8 cellular contexts compared by ENCODE assay signal in the genomic region with DNA sequence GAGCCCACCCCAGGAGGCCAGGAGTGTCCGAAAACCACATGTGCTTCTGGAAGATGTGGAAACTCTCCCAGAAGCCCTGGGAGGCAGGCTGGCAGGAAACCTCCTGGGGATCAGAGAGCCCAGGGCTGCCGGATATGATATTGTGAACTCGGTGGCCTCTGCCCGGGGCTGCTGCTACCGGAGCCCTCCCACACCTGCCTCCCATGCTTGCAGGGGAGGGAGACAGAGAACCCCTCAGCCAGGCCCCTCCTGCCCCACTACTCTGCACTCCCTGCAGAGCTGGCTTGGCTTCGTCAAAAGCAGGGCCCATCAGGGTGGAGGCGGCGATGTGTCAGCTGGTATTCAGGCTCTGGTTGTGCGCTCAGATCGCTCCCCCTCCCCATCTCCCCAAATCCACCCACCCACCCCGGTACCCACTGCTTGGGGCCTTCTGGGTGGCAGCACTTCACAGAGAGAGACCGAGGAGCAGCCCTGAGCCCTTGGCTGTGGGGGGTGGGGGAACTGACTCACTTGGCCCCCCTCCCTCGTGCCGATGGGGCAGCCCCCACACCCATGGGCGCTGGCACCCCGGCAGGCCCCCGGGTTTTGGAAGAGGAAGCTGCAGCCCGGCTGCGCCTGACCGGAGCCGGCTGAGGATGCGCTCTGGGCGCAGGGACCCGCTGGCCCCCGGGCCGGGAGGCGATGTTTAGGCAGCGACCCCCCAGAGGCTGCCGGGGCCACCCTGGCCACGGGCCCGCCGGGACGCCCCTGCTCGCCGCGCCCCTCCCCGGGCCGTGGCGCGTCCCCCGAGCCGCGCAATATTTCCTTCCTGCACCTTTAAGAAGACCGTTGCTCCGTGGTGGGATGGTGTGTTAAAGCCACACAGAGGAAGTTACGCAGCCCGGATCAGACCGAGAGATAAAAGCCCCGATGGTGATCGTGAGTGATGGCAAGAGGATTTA. TPM values are rescaled to one million over a fixed set of nuclear protein-coding genes. Genes with fewer than 3 reads are reported as not detected.
DNase-seq lines count a peak whose midpoint lies in the region; ATAC-seq and TF ChIP-seq lines count a peak whose summit lies in the region.

No MANE protein-coding gene starts in this region.

- H3K4me3 ChIP-seq in WERI-Rb-1 (ENCODE audit: low read depth, low read length) (peak overlapping the region; percentile 86), mesenchymal stem cell (ENCODE audit: insufficient read depth in 1 of 2, low read depth in 1 of 2, low read length in 2 of 2) (peak overlapping the region; percentile 67 to 74)

- no peaks in the 10 kb centered on the region for H3K79me1 ChIP-seq in mesenchymal stem cell (replicated peaks; ENCODE audit: low read length, poor library complexity, severe bottlenecking)

- H3K4me1 ChIP-seq in mesenchymal stem cell (ENCODE audit: control insufficient read depth, insufficient read depth, low read depth, low read length), result peaks cover 26% of the 10 kb centered on the region

- H3K27ac Mint-ChIP-seq in CD4-positive, alpha-beta T cell, result no peak overlapping the region

- 1% methylated on average over 36 of the region's 50 CpGs for WGBS in mesenchymal stem cell

- H3K18ac ChIP-seq in mesenchymal stem cell (ENCODE audit: low read depth in 1 of 2, low read length in 2 of 2), result peak overlapping the region in 1 of 2 experiments; percentile 47

- H3K9ac ChIP-seq in mesenchymal stem cell (ENCODE audit: low read length), result peak overlapping the region; percentile 64

- POLR2A ChIA-PET in CD4-positive, alpha-beta T cell (lab: Charles Lee), result interaction anchor here (0.6 kb wide), 1 partner anchor 1217 kb away, joined by 3 read pairs; no protein-coding TSS in a partner anchor

- H3K9me3 ChIP-seq in CD4-positive, alpha-beta T cell (ENCODE audit: control insufficient read depth, low read length), result no peaks in the 10 kb centered on the region
- H3K9me3 ChIP-seq in WERI-Rb-1 (ENCODE audit: severe bottlenecking), result peaks cover 2% of the 10 kb centered on the region
- no peaks in the 10 kb centered on the region for H3K9me3 ChIP-seq in mesenchymal stem cell (ENCODE audit: control insufficient read depth, low read length)

- H3K4me1 Mint-ChIP-seq in CD4-positive, alpha-beta T cell (ENCODE audit: low read depth), result peaks cover 16% of the 10 kb centered on the region

- DNase-seq in CD4-positive, alpha-beta T cell, result peak; percentile 26 to 57 (median 36)
- DNase-seq in KBM-7 (peak; percentile 83), WERI-Rb-1 (peak; percentile 95), mesenchymal stem cell (peak; percentile 83), DMS153 (lab: John Stamatoyannopoulos, UW) (no peak)
- DNase-seq in central memory CD4-positive, alpha-beta T cell, result peak; percentile 54
- DNase-seq in stimulated activated CD8-positive, alpha-beta memory T cell treated with anti-CD3 and anti-CD28 coated beads, Interleukin-4, amount 100 ng/mL, for 24 hours (ENCODE audit: low read depth), result peak; percentile 47

- H2AK5ac ChIP-seq in mesenchymal stem cell (ENCODE audit: low read length, severe bottlenecking), result no peak overlapping the region

- H2BK5ac ChIP-seq in mesenchymal stem cell (ENCODE audit: low read depth, low read length, poor library complexity, severe bottlenecking), result no peak overlapping the region

- no peak for TF ChIP-seq CTCF in CD4-positive, alpha-beta T cell (IDR thresholded peaks at IDR 0.05)
- TF ChIP-seq CTCF in WERI-Rb-1 (IDR thresholded peaks at IDR 0.05; ENCODE audit: low read depth, low read length), result no peak

- intact Hi-C loops in CD4-positive, alpha-beta T cell (cut with DNase I, micrococcal nuclease), result loop anchor here in 1 of 2 experiments (10.0 kb wide), 1 partner anchor 396 kb away; no protein-coding TSS in a partner anchor

- peak overlapping the region; percentile 10 for H2AFZ ChIP-seq in mesenchymal stem cell (ENCODE audit: low read depth, low read length)

- no peak overlapping the region for H3K23ac ChIP-seq in mesenchymal stem cell (ENCODE audit: low read length in 2 of 2)

- H2BK120ac ChIP-seq in mesenchymal stem cell (ENCODE audit: low read depth, low read length), result no peak overlapping the region

- H3K4me3 Mint-ChIP-seq in CD4-positive, alpha-beta T cell, result peak overlapping the region; percentile 97

- in situ Hi-C loops in KBM-7 (cut with MboI; ENCODE audit: low pct_unique_long_range_greater_than_20kb, low sequenced_read_pairs), result no loop called here

- CTCF ChIA-PET in CD4-positive, alpha-beta T cell (lab: Charles Lee), result no interaction called here

- H4K91ac ChIP-seq in mesenchymal stem cell (ENCODE audit: low read length), result no peak overlapping the region

- no peak overlapping the region for H3K4ac ChIP-seq in mesenchymal stem cell (ENCODE audit: low read depth in 1 of 2, low read length in 2 of 2)

- peaks cover 44% of the 10 kb centered on the region for H3K27me3 ChIP-seq in CD4-positive, alpha-beta T cell (ENCODE audit: control insufficient read depth, insufficient read depth, low read length)
- H3K27me3 ChIP-seq in WERI-Rb-1 (ENCODE audit: insufficient read depth, low read depth, severe bottlenecking), result no peaks in the 10 kb centered on the region
- H3K27me3 ChIP-seq in mesenchymal stem cell (ENCODE audit: control insufficient read depth in 1 of 2, insufficient read depth in 1 of 2, low read length in 2 of 2), result peaks cover 71 to 80% of the 10 kb centered on the region in 2 experiments

- no peak overlapping the region for H3K14ac ChIP-seq in mesenchymal stem cell (ENCODE audit: low read length in 2 of 2)

- peaks cover 5% of the 10 kb centered on the region for H3K36me3 Mint-ChIP-seq in CD4-positive, alpha-beta T cell (ENCODE audit: low read depth)

- H3K27ac ChIP-seq in CD4-positive, alpha-beta T cell (ENCODE audit: low read depth, low read length), result no peak overlapping the region
- peak overlapping the region; percentile 88 for H3K27ac ChIP-seq in WERI-Rb-1
- no peak overlapping the region for H3K27ac ChIP-seq in mesenchymal stem cell (ENCODE audit: low read length, poor library complexity, severe bottlenecking)

- H2BK15ac ChIP-seq in mesenchymal stem cell (ENCODE audit: low read depth, poor library complexity, severe bottlenecking), result no peak overlapping the region

- no peaks in the 10 kb centered on the region for H3K9me3 Mint-ChIP-seq in CD4-positive, alpha-beta T cell

- peaks cover 14% of the 10 kb centered on the region for H3K36me3 ChIP-seq in WERI-Rb-1
- no peaks in the 10 kb centered on the region for H3K36me3 ChIP-seq in mesenchymal stem cell (ENCODE audit: control insufficient read depth in 1 of 2, insufficient read depth in 2 of 2, low read depth in 1 of 2, low read length in 2 of 2)

- H3K4me2 ChIP-seq in mesenchymal stem cell (ENCODE audit: low read length, poor library complexity, severe bottlenecking), result peak overlapping the region; percentile 52

- peak overlapping the region; percentile 83 for H4K8ac ChIP-seq in mesenchymal stem cell (ENCODE audit: low read length)

- H3K27me3 Mint-ChIP-seq in CD4-positive, alpha-beta T cell, result peaks cover 58% of the 10 kb centered on the region

- peak overlapping the region in 1 of 2 experiments; percentile 47 for H2BK12ac ChIP-seq in mesenchymal stem cell (ENCODE audit: low read length in 2 of 2)

- ATAC-seq in CD4-positive, alpha-beta T cell (ENCODE audit: poor library complexity), result peak; percentile 67
- ATAC-seq in HG02852 (IDR thresholded peaks at IDR 0.05; ENCODE audit: unreplicated experiment), result no peak

RNA-seq across cellular contexts. Expression of a gene that starts 0.8 kb away (rescaled TPM):
- total RNA-seq in CD4-positive, alpha-beta T cell, result 1 to 10 TPM; 2.2 to 2.6 TPM
- 0.99 TPM for polyA plus RNA-seq in mesenchymal stem cell (2013, experiment 1 of 2)
- 0.85 TPM for polyA plus RNA-seq in mesenchymal stem cell (2013, experiment 2 of 2)
